ENCODE assay signal across 14 cellular contexts in the genomic region with DNA sequence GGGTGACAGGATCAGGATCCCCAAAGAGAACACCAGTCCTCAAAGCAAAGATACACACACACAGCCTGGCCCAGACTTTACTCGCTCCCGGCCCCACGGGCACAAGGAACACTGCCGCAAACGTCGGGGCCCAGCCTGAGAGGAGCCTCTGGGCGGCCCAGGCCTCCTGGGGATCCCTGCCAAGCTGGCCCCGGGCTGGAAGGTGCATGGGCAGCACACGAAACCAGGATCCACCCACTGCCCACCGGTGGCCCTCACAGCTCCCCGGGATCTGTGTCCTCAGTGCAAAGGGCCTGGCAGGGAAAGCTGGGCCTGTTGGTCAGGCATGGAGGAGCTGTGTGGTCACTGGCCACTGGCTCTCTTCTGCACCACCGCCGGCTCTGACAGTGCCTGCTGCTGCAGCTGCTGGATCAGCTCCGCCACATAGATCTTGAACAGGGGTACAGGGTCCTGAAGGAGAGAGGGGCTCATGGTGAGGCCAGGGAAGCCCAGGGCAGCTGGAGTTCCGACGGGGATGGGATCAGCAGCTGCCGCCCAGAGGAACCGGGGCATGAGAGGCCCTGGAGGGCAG.
"Had no signal": no experiment of that assay in that cellular context is flagged by ENCODE, and none has a peak within 500 bp of the region (broad histone marks: within the 10 kb centered on the region; RNA-seq: fewer than 3 reads in every experiment).

No MANE protein-coding gene starts in this region.

- H3K36me3 ChIP-seq: uterus had no signal

- H3K27me3 ChIP-seq: thyroid gland, uterus had no signal

- H3K4me3 ChIP-seq: esophagus squamous epithelium, skin epidermis, thyroid gland, uterus had no signal

- H3K9me3 Mint-ChIP-seq: activated CD8-positive, alpha-beta T cell treated with anti-CD3 and anti-CD28 coated beads for 36 hours; activated naive CD4-positive, alpha-beta T cell treated with anti-CD3 and anti-CD28 coated beads, Interleukin-2, amount 50 U/mL, for 24 hours; immature natural killer cell; memory B cell had no signal

- H3K9me3 ChIP-seq: esophagus squamous epithelium, neutrophil, thyroid gland, uterus had no signal

- H3K27ac ChIP-seq: esophagus squamous epithelium, neutrophil, skin epidermis, thyroid gland, uterus had no signal

- H3K4me3 Mint-ChIP-seq: activated CD8-positive, alpha-beta T cell treated with anti-CD3 and anti-CD28 coated beads for 36 hours; activated naive CD4-positive, alpha-beta T cell treated with anti-CD3 and anti-CD28 coated beads, Interleukin-2, amount 50 U/mL, for 24 hours; memory B cell had no signal

- H3K27ac Mint-ChIP-seq: activated CD8-positive, alpha-beta T cell treated with anti-CD3 and anti-CD28 coated beads for 36 hours; activated naive CD4-positive, alpha-beta T cell treated with anti-CD3 and anti-CD28 coated beads, Interleukin-2, amount 50 U/mL, for 24 hours; memory B cell had no signal

- DNase-seq: activated CD8-positive, alpha-beta T cell treated with anti-CD3 and anti-CD28 coated beads for 36 hours; amygdala; esophagus squamous epithelium; foreskin fibroblast; glutamatergic neuron; immature natural killer cell; posterior cingulate gyrus; T1000; thyroid gland; uterus had no signal

- H3K27me3 Mint-ChIP-seq: activated CD8-positive, alpha-beta T cell treated with anti-CD3 and anti-CD28 coated beads for 36 hours; activated naive CD4-positive, alpha-beta T cell treated with anti-CD3 and anti-CD28 coated beads, Interleukin-2, amount 50 U/mL, for 24 hours had no signal

- ATAC-seq: activated CD8-positive, alpha-beta T cell treated with anti-CD3 and anti-CD28 coated beads for 36 hours had no signal

- H3K36me3 Mint-ChIP-seq: activated naive CD4-positive, alpha-beta T cell treated with anti-CD3 and anti-CD28 coated beads, Interleukin-2, amount 50 U/mL, for 24 hours had no signal
